Comparison of ENCODE assay signal across 14 cellular contexts in the genomic region with DNA sequence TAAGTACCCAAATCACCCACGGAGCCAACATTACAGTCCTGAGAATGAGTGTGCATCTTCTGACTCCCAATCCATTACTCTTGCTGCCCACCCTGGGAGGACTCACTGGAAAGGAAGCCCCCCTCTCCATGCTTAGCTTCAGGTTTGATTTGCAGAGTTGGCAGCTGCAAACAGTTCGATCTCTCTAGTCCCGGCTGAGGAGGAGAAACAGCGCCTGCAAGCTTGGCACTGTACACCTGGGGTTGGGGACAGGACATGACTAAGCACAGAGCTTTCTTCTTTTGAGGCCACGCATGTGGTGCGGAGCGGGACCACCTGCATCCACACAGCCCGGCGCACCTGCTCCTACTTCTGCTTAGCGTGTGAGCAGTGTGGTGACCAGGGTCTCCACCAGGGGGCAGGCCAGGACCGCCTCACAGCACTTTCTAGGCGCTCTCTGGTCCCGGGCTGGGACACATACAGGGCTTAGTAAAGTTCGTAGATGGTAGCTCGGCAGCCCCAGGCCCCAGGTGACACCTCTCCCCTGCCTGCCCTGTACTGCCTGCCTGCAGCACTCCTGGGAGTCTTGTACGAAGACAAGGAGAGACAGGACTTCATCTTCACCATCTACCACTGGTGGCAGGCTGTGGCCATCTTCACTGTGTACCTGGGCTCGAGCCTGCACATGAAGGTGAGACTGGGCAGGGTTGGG. TPM values are rescaled to one million over a fixed set of nuclear protein-coding genes. Genes with fewer than 3 reads are reported as not detected.
A peak's percentile ranks its signal among the peaks of the same experiment; 100 is the strongest.
DNase-seq lines count a peak whose midpoint lies in the region; TF ChIP-seq lines count a peak whose summit lies in the region.
"Not testable (repeated sequence)": the region's sequence is repeated elsewhere in the genome, so short reads cannot be mapped to it uniquely, and the experiment has no call there.
"Had no signal": no experiment of that assay in that cellular context is flagged by ENCODE, and none has a peak within 500 bp of the region (broad histone marks: within the 10 kb centered on the region; RNA-seq: fewer than 3 reads in every experiment).

No MANE protein-coding gene starts in this region.

- not testable (repeated sequence) for H3K27ac Mint-ChIP-seq in activated CD4-positive, alpha-beta memory T cell treated with anti-CD3 and anti-CD28 coated beads, Interleukin-2, amount 10 ng/mL, durations not matched to agents 7 days and 5 days; neural progenitor cell

- intact Hi-C loops in OCI-LY7 (cut with micrococcal nuclease; ENCODE audit: unreplicated experiment) = not testable (repeated sequence)

- not testable (repeated sequence) for H4K20me1 ChIP-seq in OCI-LY7 (ENCODE audit: insufficient read depth, low read length); neural progenitor cell (ENCODE audit: low read depth)

- H3K4me1 Mint-ChIP-seq in activated CD4-positive, alpha-beta memory T cell treated with anti-CD3 and anti-CD28 coated beads, Interleukin-2, amount 10 ng/mL, durations not matched to agents 7 days and 5 days; neural progenitor cell: not testable (repeated sequence)

- H3K27me3 ChIP-seq in BE2C = not testable (repeated sequence)
- peaks cover 14% of the 10 kb centered on the region for H3K27me3 ChIP-seq in brain microvascular endothelial cell (replicated peaks)
- peaks cover 39% of the 10 kb centered on the region for H3K27me3 ChIP-seq in cardiac muscle cell
- H3K27me3 ChIP-seq in neural progenitor cell = peaks cover 74% of the 10 kb centered on the region
- H3K27me3 ChIP-seq in suprapubic skin = peaks cover 69% of the 10 kb centered on the region

- in situ Hi-C loops in brain microvascular endothelial cell (cut with HindIII; ENCODE audit: low pct_ligation_motif_present, low sequenced_read_pairs) = not testable (repeated sequence)

- not testable (repeated sequence) for TF ChIP-seq CTCF in BE2C (IDR thresholded peaks at IDR 0.05; ENCODE audit: low read depth, low read length); GM20000 (IDR thresholded peaks at IDR 0.05; ENCODE audit: extremely low read depth, missing control alignments)
- TF ChIP-seq CTCF in OCI-LY7 (conservative IDR thresholded peaks at IDR 0.05; ENCODE audit: low read length) (peak; percentile 45; the same call in 1 of the 2 replicates), brain microvascular endothelial cell (IDR thresholded peaks at IDR 0.05; ENCODE audit: low read depth, low read length, missing control alignments) (peak; percentile 19), cardiac muscle cell (IDR thresholded peaks at IDR 0.05; ENCODE audit: low read depth, low read length) (peak; percentile 28), neural progenitor cell (IDR thresholded peaks at IDR 0.05) (peak; percentile 56), suprapubic skin (IDR thresholded peaks at IDR 0.05) (peak; percentile 2 to 41)

- POLR2A ChIA-PET in OCI-LY7 (lab: Charles Lee); activated CD4-positive, alpha-beta memory T cell treated with anti-CD3 and anti-CD28 coated beads, Interleukin-2, amount 10 ng/mL, durations not matched to agents 7 days and 5 days (lab: Charles Lee): not testable (repeated sequence)

- not testable (repeated sequence) for H3K79me2 ChIP-seq in OCI-LY7 (ENCODE audit: insufficient read depth, low read depth, low read length); neural progenitor cell (ENCODE audit: low read depth)

- H3K27me3 Mint-ChIP-seq in activated CD4-positive, alpha-beta memory T cell treated with anti-CD3 and anti-CD28 coated beads, Interleukin-2, amount 10 ng/mL, durations not matched to agents 7 days and 5 days = peaks cover 13% of the 10 kb centered on the region
- peaks cover 33% of the 10 kb centered on the region for H3K27me3 Mint-ChIP-seq in neural progenitor cell (ENCODE audit: insufficient read depth, low read depth)

- not testable (repeated sequence) for H3K36me3 ChIP-seq in BE2C; OCI-LY7 (ENCODE audit: insufficient read depth, low read length); brain microvascular endothelial cell (replicated peaks); cardiac muscle cell; neural progenitor cell; suprapubic skin

- not testable (repeated sequence) for H3K4me3 Mint-ChIP-seq in activated CD4-positive, alpha-beta memory T cell treated with anti-CD3 and anti-CD28 coated beads, Interleukin-2, amount 10 ng/mL, durations not matched to agents 7 days and 5 days; neural progenitor cell

- H3F3A ChIP-seq in neural progenitor cell (ENCODE audit: low read depth) = not testable (repeated sequence)

- H3K4me3 ChIP-seq in BE2C (ENCODE audit: low read depth, low read length); OCI-LY7 (ENCODE audit: low read depth, low read length, poor library complexity, severe bottlenecking); brain microvascular endothelial cell (ENCODE audit: low read depth, low read length); cardiac muscle cell; neural progenitor cell; suprapubic skin: not testable (repeated sequence)

- H3K36me3 Mint-ChIP-seq in activated CD4-positive, alpha-beta memory T cell treated with anti-CD3 and anti-CD28 coated beads, Interleukin-2, amount 10 ng/mL, durations not matched to agents 7 days and 5 days (ENCODE audit: low read depth); neural progenitor cell: not testable (repeated sequence)

- H3K4me2 ChIP-seq in OCI-LY7 (ENCODE audit: low read length) = 0 out of 2 replicates have a peak overlapping the region, but pooled peaks have one; percentile 32
- H3K4me2 ChIP-seq in neural progenitor cell = not testable (repeated sequence)

- not testable (repeated sequence) for H2AFZ ChIP-seq in OCI-LY7 (ENCODE audit: low read length); neural progenitor cell (replicated peaks)

- H3K27ac ChIP-seq in OCI-LY7 (ENCODE audit: low read depth, low read length, poor library complexity, severe bottlenecking); brain microvascular endothelial cell; cardiac muscle cell; neural progenitor cell; suprapubic skin: not testable (repeated sequence)

- CTCF ChIA-PET in OCI-LY7 (lab: Charles Lee; ENCODE audit: unreplicated experiment); activated CD4-positive, alpha-beta memory T cell treated with anti-CD3 and anti-CD28 coated beads, Interleukin-2, amount 10 ng/mL, durations not matched to agents 7 days and 5 days (lab: Charles Lee): not testable (repeated sequence)

- BruUV-seq in OCI-LY7 (replicated peaks; lab: Mats Ljungman, UMichigan) = not testable (repeated sequence)

- TF ChIP-seq POLR2A in suprapubic skin (IDR thresholded peaks at IDR 0.05) = not testable (repeated sequence)

- H3K9me3 ChIP-seq in BE2C; OCI-LY7 (ENCODE audit: low read length); cardiac muscle cell (ENCODE audit: low read depth); neural progenitor cell (ENCODE audit: low read depth); suprapubic skin: not testable (repeated sequence)

- WGBS in suprapubic skin = 29% methylated on average over 8 of the region's 17 CpGs

- not testable (repeated sequence) for H3K4me1 ChIP-seq in BE2C; OCI-LY7 (ENCODE audit: insufficient read depth, low read length, poor library complexity, severe bottlenecking); cardiac muscle cell (ENCODE audit: low read depth); neural progenitor cell
- H3K4me1 ChIP-seq in suprapubic skin = peaks cover 12% of the 10 kb centered on the region

- not testable (repeated sequence) for H3K9me2 ChIP-seq in OCI-LY7 (ENCODE audit: insufficient read depth, low read length)

- DNase-seq in BE2C = peak; percentile 27
- DNase-seq in GM20000 (ENCODE audit: low spot score) = peak; percentile 1
- DNase-seq in OCI-LY7 (ENCODE audit: low spot score) = peak; percentile 51
- peak; percentile 31 for DNase-seq in activated CD4-positive, alpha-beta memory T cell treated with anti-CD3 and anti-CD28 coated beads, Interleukin-2, amount 10 ng/mL, durations not matched to agents 7 days and 5 days
- peak; percentile 3 for DNase-seq in brain microvascular endothelial cell
- DNase-seq in cardiac muscle cell (ENCODE audit: low read depth in 1 of 2, low spot score in 1 of 2); neural progenitor cell (ENCODE audit: low spot score); suprapubic skin (ENCODE audit: low spot score in 2 of 2): not testable (repeated sequence)

- H3K9ac ChIP-seq in neural progenitor cell = not testable (repeated sequence)

- not testable (repeated sequence) for H3K9me3 Mint-ChIP-seq in activated CD4-positive, alpha-beta memory T cell treated with anti-CD3 and anti-CD28 coated beads, Interleukin-2, amount 10 ng/mL, durations not matched to agents 7 days and 5 days; neural progenitor cell

- not testable (repeated sequence) for TF ChIP-seq EP300 in suprapubic skin (IDR thresholded peaks at IDR 0.05)

RNA-seq across cellular contexts. Expression of a gene that starts 22.3 kb away (rescaled TPM):
- polyA plus RNA-seq in BE2C (2012; ENCODE audit: insufficient read depth, insufficient read length, low read depth) = not detected
- not detected in 2 replicates for total RNA-seq in OCI-LY7 (2014; rRNA removed; shearing (Covaris generic))
- total RNA-seq in OCI-LY7 (2022) (not detected in 2 replicates), cardiac muscle cell (not detected in 2 replicates), neural progenitor cell (ENCODE audit: low replicate concordance) (not detected in 2 replicates), suprapubic skin (1 to 10 TPM in 2 of 4 donors, under 1 TPM in 1, not detected in 1; 0.68 to 7.3 (median 1.7) TPM)
- total RNA-seq in activated CD4-positive, alpha-beta memory T cell treated with anti-CD3 and anti-CD28 coated beads, Interleukin-2, amount 10 ng/mL, durations not matched to agents 7 days and 5 days = not detected
- polyA plus RNA-seq in cardiac muscle cell = not detected in 2 replicates
- total RNA-seq: cardiac septum; glomerular endothelial cell; pulmonary artery endothelial cell; T-helper 2 cell treated with Interferon-gamma antibody and Interleukin-4, amounts not matched to agents 100 ng/mL and 5 ng/mL, for 36 hours; urinary bladder had no signal
- polyA plus RNA-seq: keratinocyte, urinary bladder had no signal

RNA-seq across cellular contexts. Expression of a gene that starts 39.6 kb away (rescaled TPM):
- polyA plus RNA-seq in BE2C (2012; ENCODE audit: insufficient read depth, insufficient read length, low read depth) = not detected
- total RNA-seq in OCI-LY7 (2014; rRNA removed; shearing (Covaris generic)) = not detected in 2 replicates
- not detected in 2 replicates for total RNA-seq in OCI-LY7 (2022)
- under 1 TPM in 1 of 2 experiments, not detected in 1; 0.20 TPM for total RNA-seq in activated CD4-positive, alpha-beta memory T cell treated with anti-CD3 and anti-CD28 coated beads, Interleukin-2, amount 10 ng/mL, durations not matched to agents 7 days and 5 days
- total RNA-seq in cardiac muscle cell = 0.14 TPM in 1 of 2 replicates, not detected in the other
- polyA plus RNA-seq in cardiac muscle cell = 0.23 and 0.34 TPM in 2 replicates
- total RNA-seq in neural progenitor cell (ENCODE audit: low replicate concordance) = 0.12 TPM in 1 of 2 replicates, not detected in the other
- total RNA-seq in suprapubic skin = 1 to 10 TPM in 3 of 4 donors, not detected in 1; 1.1 to 5.9 (median 3.9) TPM
- total RNA-seq: cardiac septum; glomerular endothelial cell; pulmonary artery endothelial cell; T-helper 2 cell treated with Interferon-gamma antibody and Interleukin-4, amounts not matched to agents 100 ng/mL and 5 ng/mL, for 36 hours; urinary bladder had no signal
- polyA plus RNA-seq: keratinocyte had no signal

RNA-seq across cellular contexts. Expression of a gene that starts 56.7 kb away (rescaled TPM):
- not detected for polyA plus RNA-seq in BE2C (2012; ENCODE audit: insufficient read depth, insufficient read length, low read depth)
- not detected in 2 replicates for total RNA-seq in OCI-LY7 (2014; rRNA removed; shearing (Covaris generic))
- total RNA-seq in OCI-LY7 (2022) (not detected in 2 replicates), cardiac muscle cell (0.39 TPM in 1 of 2 replicates, not detected in the other), neural progenitor cell (ENCODE audit: low replicate concordance) (0.15 TPM in 1 of 2 replicates, not detected in the other), suprapubic skin (1 to 10 TPM in 1 of 4 donors, under 1 TPM in 2, not detected in 1; 0.55 to 1.4 (median 0.91) TPM)
- total RNA-seq in activated CD4-positive, alpha-beta memory T cell treated with anti-CD3 and anti-CD28 coated beads, Interleukin-2, amount 10 ng/mL, durations not matched to agents 7 days and 5 days = not detected
- not detected in 2 replicates for polyA plus RNA-seq in cardiac muscle cell
- total RNA-seq: cardiac septum, glomerular endothelial cell, pulmonary artery endothelial cell, urinary bladder had no signal
